Comparison of ENCODE assay signal across 20 cellular contexts in the genomic region with DNA sequence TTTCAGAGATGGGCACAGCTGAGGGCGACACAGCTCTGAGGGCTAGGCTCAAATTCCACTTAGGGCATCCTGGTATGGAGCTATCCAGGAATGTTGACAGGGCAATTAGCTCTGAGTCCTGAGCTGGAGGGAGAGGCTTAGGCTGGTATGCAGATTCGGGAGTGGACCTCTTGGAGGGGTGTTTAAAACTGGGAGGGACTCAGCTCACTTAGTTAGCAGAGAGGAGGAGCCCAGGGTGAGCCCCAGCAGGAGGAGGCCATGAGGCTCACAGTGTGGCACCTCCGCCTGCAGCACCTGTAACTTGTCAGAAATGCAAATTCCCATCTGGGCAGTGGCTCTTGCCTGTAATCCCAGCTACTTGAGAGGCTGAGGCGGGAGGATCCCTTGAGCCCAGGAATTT. TPM values are rescaled to one million over a fixed set of nuclear protein-coding genes. Genes with fewer than 3 reads are reported as not detected.
"Had no signal": no experiment of that assay in that cellular context is flagged by ENCODE, and none has a peak within 500 bp of the region (broad histone marks: within the 10 kb centered on the region; RNA-seq: fewer than 3 reads in every experiment).

No MANE protein-coding gene starts in this region.

- H3K27me3 ChIP-seq: pancreas, tibial nerve had no signal

- H3K9me3 ChIP-seq: pancreas, tibial nerve had no signal

- FAIRE-seq: colon, endometrium, pancreas had no signal

- H3K36me3 Mint-ChIP-seq: activated CD4-positive, alpha-beta memory T cell treated with anti-CD3 and anti-CD28 coated beads for 36 hours; activated CD8-positive, alpha-beta memory T cell treated with anti-CD3 and anti-CD28 coated beads, Interleukin-2, amount 10 ng/mL, durations not matched to agents 7 days and 5 days; activated naive CD4-positive, alpha-beta T cell treated with anti-CD3 and anti-CD28 coated beads, Interleukin-2, amount 10 ng/mL, durations not matched to agents 7 days and 5 days had no signal

- H3K4me1 ChIP-seq: pancreas had no signal

- H3K4me3 Mint-ChIP-seq: activated CD4-positive, alpha-beta memory T cell treated with anti-CD3 and anti-CD28 coated beads for 36 hours; activated CD4-positive, alpha-beta T cell treated with anti-CD3 and anti-CD28 coated beads for 36 hours; activated CD8-positive, alpha-beta memory T cell treated with anti-CD3 and anti-CD28 coated beads, Interleukin-2, amount 10 ng/mL, durations not matched to agents 7 days and 5 days; activated naive CD4-positive, alpha-beta T cell treated with anti-CD3 and anti-CD28 coated beads, Interleukin-2, amount 10 ng/mL, durations not matched to agents 7 days and 5 days; immature natural killer cell; neural crest cell; stimulated activated naive B cell treated with anti-CD40 and anti-IgM and Interleukin-4, amounts not matched to agents 10 μg/mL and 1 μg/mL and 100 μg/mL, for 72 hours; T-helper 17 cell had no signal

- H3K36me3 ChIP-seq: WERI-Rb-1 had no signal

- H3K27ac ChIP-seq: pancreas, WERI-Rb-1 had no signal

- DNase-seq: activated CD4-positive, alpha-beta memory T cell treated with anti-CD3 and anti-CD28 coated beads for 36 hours; activated CD4-positive, alpha-beta T cell treated with anti-CD3 and anti-CD28 coated beads for 36 hours; activated CD8-positive, alpha-beta memory T cell treated with anti-CD3 and anti-CD28 coated beads, Interleukin-2, amount 10 ng/mL, durations not matched to agents 7 days and 5 days; activated naive CD4-positive, alpha-beta T cell treated with anti-CD3 and anti-CD28 coated beads, Interleukin-2, amount 10 ng/mL, durations not matched to agents 7 days and 5 days; activated T-cell treated with anti-CD3 and anti-CD28 coated beads, Interleukin-2, amount 50 U/mL, for 1 hour; hypothalamus; immature natural killer cell; midbrain; pancreas; stimulated activated CD4-positive, alpha-beta T cell treated with anti-CD3 and anti-CD28 coated beads, Interleukin-2, amount 100 ng/mL, for 48 hours; stimulated activated naive B cell treated with anti-CD40 and anti-IgM and Interleukin-4, amounts not matched to agents 10 μg/mL and 1 μg/mL and 100 μg/mL, for 72 hours; T-helper 17 cell; WERI-Rb-1 had no signal

- H3K27ac Mint-ChIP-seq: activated CD4-positive, alpha-beta memory T cell treated with anti-CD3 and anti-CD28 coated beads for 36 hours; activated CD4-positive, alpha-beta T cell treated with anti-CD3 and anti-CD28 coated beads for 36 hours; activated CD8-positive, alpha-beta memory T cell treated with anti-CD3 and anti-CD28 coated beads, Interleukin-2, amount 10 ng/mL, durations not matched to agents 7 days and 5 days; activated naive CD4-positive, alpha-beta T cell treated with anti-CD3 and anti-CD28 coated beads, Interleukin-2, amount 10 ng/mL, durations not matched to agents 7 days and 5 days; activated T-helper 2 cell treated with anti-CD3 and anti-CD28 coated beads, Interferon-gamma antibody, Interleukin-2, Interleukin-4, amounts not matched to agents 10 μg/mL and 5 μg/mL and 100 μg/mL, durations not matched to agents 14 hours and 24 hours and 36 hours; immature natural killer cell; stimulated activated naive B cell treated with anti-CD40 and anti-IgM and Interleukin-4, amounts not matched to agents 10 μg/mL and 1 μg/mL and 100 μg/mL, for 72 hours; T-helper 17 cell had no signal

- H3K9me3 Mint-ChIP-seq: activated CD4-positive, alpha-beta memory T cell treated with anti-CD3 and anti-CD28 coated beads for 36 hours; activated naive CD4-positive, alpha-beta T cell treated with anti-CD3 and anti-CD28 coated beads, Interleukin-2, amount 10 ng/mL, durations not matched to agents 7 days and 5 days; activated T-helper 2 cell treated with anti-CD3 and anti-CD28 coated beads, Interferon-gamma antibody, Interleukin-2, Interleukin-4, amounts not matched to agents 10 μg/mL and 5 μg/mL and 100 μg/mL, durations not matched to agents 14 hours and 24 hours and 36 hours; immature natural killer cell; neural crest cell had no signal

- H3K4me1 Mint-ChIP-seq: activated CD8-positive, alpha-beta memory T cell treated with anti-CD3 and anti-CD28 coated beads, Interleukin-2, amount 10 ng/mL, durations not matched to agents 7 days and 5 days; immature natural killer cell; neural crest cell had no signal

- ATAC-seq: activated CD4-positive, alpha-beta T cell treated with anti-CD3 and anti-CD28 coated beads for 36 hours; activated CD8-positive, alpha-beta memory T cell treated with anti-CD3 and anti-CD28 coated beads, Interleukin-2, amount 10 ng/mL, durations not matched to agents 7 days and 5 days; esophagus mucosa; pancreas; stimulated activated naive B cell treated with anti-CD40 and anti-IgM and Interleukin-4, amounts not matched to agents 10 μg/mL and 1 μg/mL and 100 μg/mL, for 72 hours; T-helper 17 cell had no signal

- H3K4me3 ChIP-seq: lung, pancreas, tibial nerve had no signal

RNA-seq across cellular contexts. Expression of gene EHD2, which starts 21.9 kb away (rescaled TPM):
- polyA plus RNA-seq: immature natural killer cell had no signal
